Comparison of ENCODE assay signal across 8 cellular contexts in the genomic region with DNA sequence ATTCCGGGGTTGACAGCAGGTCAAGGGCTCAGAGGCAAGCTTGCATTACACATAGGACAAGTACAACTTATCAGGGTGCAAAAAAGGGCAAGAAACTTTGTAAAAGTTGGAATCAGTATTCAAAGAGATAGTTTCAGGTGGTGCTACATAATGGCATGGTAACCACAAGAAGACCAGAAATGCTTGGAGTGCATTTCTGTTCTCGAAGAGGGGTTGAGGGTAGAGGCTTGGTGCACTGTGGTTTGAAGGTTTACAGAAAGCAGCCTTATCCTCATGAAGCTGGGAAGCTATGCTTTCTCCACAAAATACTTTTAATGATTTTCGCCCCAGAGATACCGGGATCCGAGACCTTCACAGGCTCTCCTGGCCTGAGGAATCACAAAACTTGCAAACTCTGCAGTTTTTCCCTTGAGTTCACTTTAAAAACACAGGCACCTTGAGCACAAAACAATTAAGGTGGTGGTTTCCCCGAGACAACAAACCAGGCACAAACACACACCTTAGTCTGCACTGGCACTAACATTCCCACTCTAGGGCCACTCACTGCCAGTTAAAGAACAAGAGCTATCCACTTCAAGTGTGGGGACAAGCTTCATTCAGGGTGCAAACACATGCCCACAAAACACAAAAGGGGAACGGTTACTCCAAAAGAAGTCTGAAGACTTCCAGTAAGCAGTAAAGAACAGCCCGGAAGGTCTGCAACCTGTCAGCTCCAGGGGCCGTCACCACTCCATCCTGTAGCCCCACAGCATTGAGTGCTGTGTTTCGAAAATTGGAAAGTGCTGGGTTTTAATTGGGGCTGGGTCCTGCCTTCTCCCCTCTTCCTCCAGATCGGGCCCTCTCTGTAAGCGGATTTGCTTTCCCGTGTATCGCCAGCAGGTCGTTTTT. TPM values are rescaled to one million over a fixed set of nuclear protein-coding genes. Genes with fewer than 3 reads are reported as not detected.
A peak's percentile ranks its signal among the peaks of the same experiment; 100 is the strongest.
DNase-seq lines count a peak whose midpoint lies in the region; ATAC-seq and TF ChIP-seq lines count a peak whose summit lies in the region.

No MANE protein-coding gene starts in this region.

- H3K27me3 Mint-ChIP-seq in GM23338 (ENCODE audit: insufficient read depth, low read depth, poor library complexity), result peaks cover 67% of the 10 kb centered on the region

- H3K9me3 ChIP-seq in right cardiac atrium (ENCODE audit: control insufficient read depth, low read length) (no peaks in the 10 kb centered on the region), gastrocnemius medialis (no peaks in the 10 kb centered on the region)

- no peak overlapping the region for H2AFZ ChIP-seq in GM23338

- no peaks in the 10 kb centered on the region for H3K79me2 ChIP-seq in GM23338 (replicated peaks; ENCODE audit: insufficient read depth)

- H3K4me2 ChIP-seq in GM23338, result peak overlapping the region; percentile 87

- peak; percentile 11 for ATAC-seq in GM23338
- no peak for ATAC-seq in right cardiac atrium
- peak in 1 of 2 donors; percentile 1 for ATAC-seq in gastrocnemius medialis
- ATAC-seq in HG03342 (IDR thresholded peaks at IDR 0.05; ENCODE audit: unreplicated experiment), result no peak
- no peak for ATAC-seq in HG03095 (IDR thresholded peaks at IDR 0.05; ENCODE audit: unreplicated experiment)

- H3K4me1 ChIP-seq in GM23338 (ENCODE audit: insufficient read depth), result peaks cover 55% of the 10 kb centered on the region
- peaks cover 6% of the 10 kb centered on the region for H3K4me1 ChIP-seq in right cardiac atrium (ENCODE audit: control insufficient read depth, insufficient read depth, low read length)
- H3K4me1 ChIP-seq in gastrocnemius medialis, result peaks cover 33 to 41% of the 10 kb centered on the region in 2 donors

- 0 out of 2 replicates have a peak, but pooled peaks cover 3% of the 10 kb centered on the region for H4K20me1 ChIP-seq in GM23338 (replicated peaks; ENCODE audit: insufficient read depth)

- no peaks in the 10 kb centered on the region for H3K9me3 Mint-ChIP-seq in GM23338

- H3K4me3 ChIP-seq in GM23338 (peak overlapping the region; percentile 83), right cardiac atrium (ENCODE audit: low read length) (peak overlapping the region; percentile 76), gastrocnemius medialis (peak overlapping the region; percentile 75 to 99 (median 96))

- H3K27ac Mint-ChIP-seq in GM23338, result no peak overlapping the region

- H3K36me3 ChIP-seq in GM23338 (ENCODE audit: insufficient read depth), result no peaks in the 10 kb centered on the region
- H3K36me3 ChIP-seq in gastrocnemius medialis, result no peaks in the 10 kb centered on the region

- peaks cover 19% of the 10 kb centered on the region; the same call in 1 of the 2 replicates for H3F3A ChIP-seq in GM23338 (replicated peaks; ENCODE audit: low read depth)

- H3K27ac ChIP-seq in GM23338 (ENCODE audit: low read depth), result no peak overlapping the region
- H3K27ac ChIP-seq in right cardiac atrium (ENCODE audit: low read length), result peak overlapping the region; percentile 73
- peak overlapping the region; percentile 92 to 100 (median 96) for H3K27ac ChIP-seq in gastrocnemius medialis

- no peak for TF ChIP-seq CTCF in GM23338 (conservative IDR thresholded peaks at IDR 0.05; ENCODE audit: low read depth in 2 of 2)
- no peak for TF ChIP-seq CTCF in gastrocnemius medialis (IDR thresholded peaks at IDR 0.05 in 4 of 5, conservative IDR thresholded peaks at IDR 0.05 in 1 of 5)

- H3K27me3 ChIP-seq in GM23338 (ENCODE audit: insufficient read depth) (peaks cover 67% of the 10 kb centered on the region), right cardiac atrium (ENCODE audit: control insufficient read depth, insufficient read depth) (no peaks in the 10 kb centered on the region), gastrocnemius medialis (no peaks in the 10 kb centered on the region)

- peak; percentile 69 for DNase-seq in GM23338 (ENCODE audit: low spot score)
- peak; percentile 66 for DNase-seq in RPMI8226
- DNase-seq in right cardiac atrium, result no peak
- no peak for DNase-seq in gastrocnemius medialis
- DNase-seq in NCI-H446 treated with DMSO at 0.1 percent for 48 hours (lab: John Stamatoyannopoulos, UW), result no peak
- DNase-seq in OCI-M2 (lab: John Stamatoyannopoulos, UW; ENCODE audit: unreplicated experiment), result no peak

- 61% methylated on average over 15 of the region's 15 CpGs for WGBS in right cardiac atrium

- H3K36me3 Mint-ChIP-seq in GM23338 (ENCODE audit: low read depth), result no peaks in the 10 kb centered on the region

- in situ Hi-C loops in gastrocnemius medialis (cut with MboI; ENCODE audit: low sequenced_read_pairs in 4 of 4), result loop anchor here (5.0 to 25.0 kb wide), 5 partner anchors 185 to 292 kb away; no protein-coding TSS in a partner anchor

- no peak for TF ChIP-seq POLR2A in gastrocnemius medialis (IDR thresholded peaks at IDR 0.05)

- no peaks in the 10 kb centered on the region for H3K9me2 ChIP-seq in GM23338 (ENCODE audit: insufficient read depth)

- intact Hi-C loops in right cardiac atrium (cut with DNase I) (loop anchor here (2.0 to 10.0 kb wide), 11 partner anchors 30 to 802 kb away; a partner anchor contains a TSS), gastrocnemius medialis (cut with DNase I; ENCODE audit: low total_unique reads) (loop anchor here (2.0 to 5.0 kb wide), 3 partner anchors 28 to 675 kb away; a partner anchor contains a TSS)

- H3K4me3 Mint-ChIP-seq in GM23338, result peak overlapping the region; percentile 76

- H3K4me1 Mint-ChIP-seq in GM23338, result peaks cover 51% of the 10 kb centered on the region

TF ChIP-seq in GM23338, 12 proteins besides CTCF, POLR2A, EP300 and RAD21 (continues in another document):
- TF ChIP-seq, protein P1, sequence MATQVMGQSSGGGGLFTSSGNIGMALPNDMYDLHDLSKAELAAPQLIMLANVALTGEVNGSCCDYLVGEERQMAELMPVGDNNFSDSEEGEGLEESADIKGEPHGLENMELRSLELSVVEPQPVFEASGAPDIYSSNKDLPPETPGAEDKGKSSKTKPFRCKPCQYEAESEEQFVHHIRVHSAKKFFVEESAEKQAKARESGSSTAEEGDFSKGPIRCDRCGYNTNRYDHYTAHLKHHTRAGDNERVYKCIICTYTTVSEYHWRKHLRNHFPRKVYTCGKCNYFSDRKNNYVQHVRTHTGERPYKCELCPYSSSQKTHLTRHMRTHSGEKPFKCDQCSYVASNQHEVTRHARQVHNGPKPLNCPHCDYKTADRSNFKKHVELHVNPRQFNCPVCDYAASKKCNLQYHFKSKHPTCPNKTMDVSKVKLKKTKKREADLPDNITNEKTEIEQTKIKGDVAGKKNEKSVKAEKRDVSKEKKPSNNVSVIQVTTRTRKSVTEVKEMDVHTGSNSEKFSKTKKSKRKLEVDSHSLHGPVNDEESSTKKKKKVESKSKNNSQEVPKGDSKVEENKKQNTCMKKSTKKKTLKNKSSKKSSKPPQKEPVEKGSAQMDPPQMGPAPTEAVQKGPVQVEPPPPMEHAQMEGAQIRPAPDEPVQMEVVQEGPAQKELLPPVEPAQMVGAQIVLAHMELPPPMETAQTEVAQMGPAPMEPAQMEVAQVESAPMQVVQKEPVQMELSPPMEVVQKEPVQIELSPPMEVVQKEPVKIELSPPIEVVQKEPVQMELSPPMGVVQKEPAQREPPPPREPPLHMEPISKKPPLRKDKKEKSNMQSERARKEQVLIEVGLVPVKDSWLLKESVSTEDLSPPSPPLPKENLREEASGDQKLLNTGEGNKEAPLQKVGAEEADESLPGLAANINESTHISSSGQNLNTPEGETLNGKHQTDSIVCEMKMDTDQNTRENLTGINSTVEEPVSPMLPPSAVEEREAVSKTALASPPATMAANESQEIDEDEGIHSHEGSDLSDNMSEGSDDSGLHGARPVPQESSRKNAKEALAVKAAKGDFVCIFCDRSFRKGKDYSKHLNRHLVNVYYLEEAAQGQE (IDR thresholded peaks at IDR 0.05; ENCODE audit: unreplicated experiment), result no peak
- TF ChIP-seq, protein P2, sequence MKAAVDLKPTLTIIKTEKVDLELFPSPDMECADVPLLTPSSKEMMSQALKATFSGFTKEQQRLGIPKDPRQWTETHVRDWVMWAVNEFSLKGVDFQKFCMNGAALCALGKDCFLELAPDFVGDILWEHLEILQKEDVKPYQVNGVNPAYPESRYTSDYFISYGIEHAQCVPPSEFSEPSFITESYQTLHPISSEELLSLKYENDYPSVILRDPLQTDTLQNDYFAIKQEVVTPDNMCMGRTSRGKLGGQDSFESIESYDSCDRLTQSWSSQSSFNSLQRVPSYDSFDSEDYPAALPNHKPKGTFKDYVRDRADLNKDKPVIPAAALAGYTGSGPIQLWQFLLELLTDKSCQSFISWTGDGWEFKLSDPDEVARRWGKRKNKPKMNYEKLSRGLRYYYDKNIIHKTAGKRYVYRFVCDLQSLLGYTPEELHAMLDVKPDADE (IDR thresholded peaks at IDR 0.05), result 0 out of 2 replicates have a peak, but pooled peaks have one; percentile 23
- TF ChIP-seq CREB1 (CRISPR knock-in tag; IDR thresholded peaks at IDR 0.05; ENCODE audit: low read depth) (no peak), NANOG (IDR thresholded peaks at IDR 0.05; ENCODE audit: borderline replicate concordance) (no peak), ZNF331 (CRISPR knock-in tag; IDR thresholded peaks at IDR 0.05; ENCODE audit: low read depth) (no peak), POLR2AphosphoS5 (IDR thresholded peaks at IDR 0.05; ENCODE audit: low read depth) (no peak; the same call in 1 of the 2 replicates), ZNF114 (CRISPR knock-in tag; IDR thresholded peaks at IDR 0.05) (no peak)

RNA-seq across cellular contexts. Expression of a gene that starts 29.7 kb away (rescaled TPM):
- 0.97 and 2.5 TPM in 2 replicates for total RNA-seq in GM23338 (2014; rRNA removed; shearing (Covaris generic))
- 2.1 and 2.3 TPM in 2 replicates for polyA plus RNA-seq in GM23338 (2016; fragmentation: Nextera tagmentation; extraction: Ambion mirVana)
- total RNA-seq in right cardiac atrium, result 100 to 1,000 TPM; 108 to 127 (median 113) TPM
- 15.9 TPM for polyA plus RNA-seq in right cardiac atrium
- total RNA-seq in gastrocnemius medialis, result 10 to 100 TPM; 12.9 to 27.0 (median 26.6) TPM

Comparison
In these comparisons a context has a peak if more than half of its experiments do, and no peak if none do; other contexts are left out.
1. DNase-seq: peak in GM23338 (single experiment) and RPMI8226 (single experiment); none in right cardiac atrium (0 of 3), gastrocnemius medialis (0 of 2), NCI-H446 treated with DMSO at 0.1 percent for 48 hours (single experiment) and OCI-M2 (single experiment).
2. Peak in every context shown above with its lines, with median percentiles within 50 percentile points of each other: H3K4me3 ChIP-seq.